In the genomic region with DNA sequence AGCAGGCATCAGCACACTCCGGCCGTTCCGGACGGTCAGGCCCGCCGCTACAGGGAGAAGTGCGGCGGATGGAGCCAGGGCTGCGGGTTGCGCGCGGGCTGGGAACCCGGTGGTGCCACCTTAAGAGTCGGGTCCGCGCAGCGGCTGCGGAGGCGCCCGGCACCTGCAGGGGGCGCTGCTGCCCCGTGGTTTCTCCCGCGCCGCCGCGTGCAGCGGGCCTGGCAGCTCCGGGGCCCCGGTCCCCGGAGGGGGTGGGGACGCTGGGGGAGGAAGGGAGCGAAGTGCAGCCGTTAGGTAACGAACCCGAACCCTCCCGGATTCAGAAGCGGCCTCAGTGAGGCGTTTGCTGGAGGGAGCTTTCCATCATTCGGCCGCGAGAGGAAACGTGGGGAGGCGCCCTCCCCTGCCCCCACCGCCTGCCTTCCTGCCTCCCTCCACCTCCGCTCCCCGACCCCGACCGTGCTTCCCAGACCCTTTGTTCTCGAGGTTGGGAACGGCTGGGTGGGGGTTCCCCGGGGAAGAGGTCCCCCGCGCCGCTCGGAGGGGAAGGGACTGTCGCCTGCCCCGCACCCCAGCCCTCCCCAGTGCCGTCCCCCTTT, we compare ENCODE assay signal across 8 cellular contexts. TPM values are rescaled to one million over a fixed set of nuclear protein-coding genes. Genes with fewer than 3 reads are reported as not detected.
DNase-seq lines count a peak whose midpoint lies in the region; ATAC-seq and TF ChIP-seq lines count a peak whose summit lies in the region.

No MANE protein-coding gene starts in this region.

- H3K27me3 Mint-ChIP-seq in immature natural killer cell (ENCODE audit: low read depth in 3 of 3): peaks cover 23 to 42% (median 33%) of the 10 kb centered on the region in 3 donors

- H3K4me3 Mint-ChIP-seq in immature natural killer cell: peak overlapping the region; percentile 84 to 93 (median 88)

- DNase-seq in NCI-H510A treated with DMSO at 0.1 percent for 48 hours (lab: John Stamatoyannopoulos, UW) (peak; percentile 49), NCI-H510A (lab: John Stamatoyannopoulos, UW) (no peak), NCI-H128 (lab: John Stamatoyannopoulos, UW; ENCODE audit: unreplicated experiment) (peak; percentile 40), WERI-Rb-1 (peak; percentile 77), mammary epithelial cell (peak; percentile 83), immature natural killer cell (peak; percentile 83 to 88 (median 85)), spleen (peak; percentile 97)

- H3K36me3 Mint-ChIP-seq in immature natural killer cell: no peaks in the 10 kb centered on the region

- H3K27me3 ChIP-seq in WERI-Rb-1 (ENCODE audit: insufficient read depth, low read depth, severe bottlenecking) (no peaks in the 10 kb centered on the region), mammary epithelial cell (ENCODE audit: insufficient read depth, low read length) (peaks cover 2% of the 10 kb centered on the region), spleen (replicated peaks in 1 of 7) (peaks cover 0 to 74% (median 48%) of the 10 kb centered on the region in 7 donors)

- WGBS in mammary epithelial cell (ENCODE audit: low coverage, missing lambda C conversion rate): no CpG with 5 or more reads among the region's 59 CpGs
- WGBS in spleen, 5 donors: 0 to 1% (median 1%) methylated on average over 28 to 59 of the region's 59 CpGs

- peaks cover 0 to 5% (median 0%) of the 10 kb centered on the region in 6 donors for H3K9me3 Mint-ChIP-seq in immature natural killer cell

- H3K27ac Mint-ChIP-seq in immature natural killer cell: peak overlapping the region in 1 of 6 donors; percentile 59

- dilution Hi-C loops in mammary epithelial cell (cut with HindIII; ENCODE audit: low sequenced_read_pairs): no loop called here

- peak overlapping the region; percentile 99 for H3K4me2 ChIP-seq in mammary epithelial cell (ENCODE audit: insufficient read depth, low read depth, low read length)

- H3K9ac ChIP-seq in mammary epithelial cell (ENCODE audit: insufficient read depth, low read length): peak overlapping the region; percentile 35

- TF ChIP-seq POLR2A in spleen (IDR thresholded peaks at IDR 0.05): no peak

- H3K36me3 ChIP-seq in WERI-Rb-1: no peaks in the 10 kb centered on the region
- no peaks in the 10 kb centered on the region for H3K36me3 ChIP-seq in mammary epithelial cell (ENCODE audit: insufficient read depth, low read length)
- H3K36me3 ChIP-seq in spleen: no peaks in the 10 kb centered on the region

- peaks cover 15% of the 10 kb centered on the region for H3K4me1 ChIP-seq in mammary epithelial cell (ENCODE audit: insufficient read depth, low read length)
- peaks cover 23 to 59% (median 51%) of the 10 kb centered on the region in 6 donors for H3K4me1 ChIP-seq in spleen

- in situ Hi-C loops in mammary epithelial cell (cut with MboI; ENCODE audit: low sequenced_read_pairs in 2 of 2): loop anchor here in 1 of 2 donors (10.0 to 25.0 kb wide), 2 partner anchors 221 to 408 kb away; no protein-coding TSS in a partner anchor

- peaks cover 15 to 31% of the 10 kb centered on the region in 2 donors for H3K4me1 Mint-ChIP-seq in immature natural killer cell

- H2AFZ ChIP-seq in mammary epithelial cell (ENCODE audit: low read depth, low read length): peak overlapping the region; percentile 98

- CTCF ChIA-PET in mammary epithelial cell (lab: Charles Lee; ENCODE audit: low non-redundant PET): interaction anchor here (0.6 kb wide), 1 partner anchor 17 kb away, joined by 3 read pairs; no protein-coding TSS in a partner anchor

- intact Hi-C loops in mammary epithelial cell (cut with micrococcal nuclease): loop anchor here (1.0 to 5.0 kb wide), 14 partner anchors 21 to 1494 kb away; a partner anchor contains a TSS
- intact Hi-C loops in spleen (cut with DNase I; ENCODE audit: low total_unique reads): loop anchor here (5.0 to 10.0 kb wide), 2 partner anchors 237 to 459 kb away; no protein-coding TSS in a partner anchor

- TF ChIP-seq CTCF in WERI-Rb-1 (IDR thresholded peaks at IDR 0.05; ENCODE audit: low read depth, low read length) (peak; percentile 78), mammary epithelial cell (conservative IDR thresholded peaks at IDR 0.05 in 1 of 2, IDR thresholded peaks at IDR 0.05 in 1 of 2; ENCODE audit: extremely low read depth in 1 of 2, insufficient read depth in 1 of 2, low read depth in 1 of 2, low read length in 2 of 2) (peak; percentile 64 to 81), spleen (IDR thresholded peaks at IDR 0.05 in 8 of 11, conservative IDR thresholded peaks at IDR 0.05 in 3 of 11) (peak; percentile 86 to 100 (median 99))

- H4K20me1 ChIP-seq in mammary epithelial cell (ENCODE audit: insufficient read depth, low read length): no peaks in the 10 kb centered on the region

- H3K27ac ChIP-seq in WERI-Rb-1 (peak overlapping the region; percentile 87), mammary epithelial cell (ENCODE audit: insufficient read depth, low read depth, low read length) (no peak overlapping the region), spleen (peak overlapping the region in 5 of 8 donors; percentile 13 to 52 (median 16))

- H3K9me3 ChIP-seq in WERI-Rb-1 (ENCODE audit: severe bottlenecking): no peaks in the 10 kb centered on the region
- H3K9me3 ChIP-seq in mammary epithelial cell (replicated peaks; ENCODE audit: insufficient read depth, low read length): no peaks in the 10 kb centered on the region
- no peaks in the 10 kb centered on the region for H3K9me3 ChIP-seq in spleen

- no TSS peak for BruUV-seq in mammary epithelial cell (replicated peaks; lab: Mats Ljungman, UMichigan)

- H3K4me3 ChIP-seq in WERI-Rb-1 (ENCODE audit: low read depth, low read length) (peak overlapping the region; percentile 78), mammary epithelial cell (replicated peaks in 1 of 3; ENCODE audit: insufficient read depth in 1 of 3, low read depth in 2 of 3, low read length in 3 of 3) (peak overlapping the region; percentile 69 to 84 (median 80)), spleen (peak overlapping the region; percentile 65 to 89 (median 74))

- peaks cover 2% of the 10 kb centered on the region for H3K79me2 ChIP-seq in mammary epithelial cell (ENCODE audit: insufficient read depth, low read length)

- peak; percentile 71 for ATAC-seq in HG02759 (IDR thresholded peaks at IDR 0.05; ENCODE audit: unreplicated experiment)

RNA-seq across cellular contexts. Expression of a gene that starts 29.7 kb away (rescaled TPM):
- total RNA-seq in mammary epithelial cell (1 to 10 TPM; 1.3 to 1.5 TPM), spleen (under 1 TPM in 6 of 7 donors, not detected in 1; 0.16 to 0.91 (median 0.55) TPM)
- polyA plus RNA-seq in mammary epithelial cell (0.16 TPM), immature natural killer cell (not detected), spleen (under 1 TPM; 0.14 to 0.48 (median 0.30) TPM)
- not detected for polyA minus RNA-seq in mammary epithelial cell

RNA-seq across cellular contexts. Expression of a gene that starts 38.2 kb away (rescaled TPM):
- total RNA-seq in mammary epithelial cell (10 to 100 TPM; 33.7 to 38.2 TPM), spleen (10 to 100 TPM; 34.9 to 58.1 (median 50.6) TPM)
- polyA plus RNA-seq in mammary epithelial cell (22.9 TPM), immature natural killer cell (1 to 10 TPM in 2 of 3 donors, under 1 TPM in 1; 0.81 to 5.1 (median 4.8) TPM), spleen (10 to 100 TPM in 1 of 3 donors, 1 to 10 TPM in 2; 9.5 to 13.7 (median 9.9) TPM)
- polyA minus RNA-seq in mammary epithelial cell: 13.9 TPM
